In the genomic region with DNA sequence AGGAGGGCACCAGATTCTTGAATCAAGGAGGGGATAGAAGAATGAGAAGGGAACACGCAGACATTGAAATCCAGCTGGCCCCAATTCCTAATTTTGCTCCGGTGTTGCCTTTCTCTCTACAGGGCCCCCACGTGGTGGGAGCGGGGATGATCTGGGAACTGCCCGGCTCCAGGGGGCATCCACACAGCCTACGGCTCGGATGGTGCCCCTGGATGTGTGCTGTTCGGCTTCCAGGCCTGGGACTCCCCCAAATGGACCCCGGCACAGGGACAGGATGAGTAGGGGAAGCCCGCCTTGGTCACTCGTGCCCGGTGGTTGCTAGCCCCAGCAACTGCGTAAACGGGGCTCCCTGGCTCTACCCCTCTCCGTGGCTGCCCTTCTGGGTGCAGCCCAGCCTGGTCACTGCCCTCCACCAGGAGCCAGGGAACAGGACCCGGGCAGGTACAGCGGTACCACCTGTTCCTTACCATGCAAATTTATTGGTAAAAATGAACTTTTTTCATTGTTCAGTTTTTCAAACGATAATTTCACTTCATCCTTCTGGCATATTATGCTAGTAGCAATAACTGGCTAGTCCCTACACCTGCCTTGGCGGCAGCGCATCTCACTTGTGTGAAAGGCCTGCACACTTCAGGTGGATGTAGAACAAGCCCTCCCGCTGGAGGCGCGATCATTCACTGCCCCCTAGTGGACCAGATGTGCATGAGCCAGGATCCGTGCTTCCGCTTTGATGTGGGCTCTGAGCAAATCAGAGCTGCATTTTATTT, we compare ENCODE assay signal across 8 cellular contexts.
DNase-seq lines count a peak whose midpoint lies in the region; ATAC-seq and TF ChIP-seq lines count a peak whose summit lies in the region.

No MANE protein-coding gene starts in this region.

- TF ChIP-seq CTCF in AG09319 (IDR thresholded peaks at IDR 0.05; ENCODE audit: low read depth, low read length) (peak; percentile 97), cardiac fibroblast (IDR thresholded peaks at IDR 0.05; ENCODE audit: low read depth, low read length) (peak; percentile 94)

- peak; percentile 49 for DNase-seq in AG09319 (ENCODE audit: extremely low read depth, low read depth)
- peak; percentile 14 to 62 for DNase-seq in NCI-H446 (lab: John Stamatoyannopoulos, UW)
- peak; percentile 86 to 87 for DNase-seq in cardiac fibroblast (ENCODE audit: low read depth in 2 of 2)
- peak; percentile 84 for DNase-seq in kidney tubule cell (ENCODE audit: low spot score)
- DNase-seq in stimulated activated CD4-positive, alpha-beta T cell treated with anti-CD3 and anti-CD28 coated beads, Interleukin-2, amount 100 ng/mL, for 48 hours, result peak; percentile 81 to 82

- ATAC-seq in GM18907 (IDR thresholded peaks at IDR 0.05; ENCODE audit: unreplicated experiment), result peak; percentile 78
- ATAC-seq in HG03135 (IDR thresholded peaks at IDR 0.05; ENCODE audit: unreplicated experiment), result peak; percentile 86
- peak; percentile 64 to 67 for ATAC-seq in activated CD4-positive, CD25-positive, alpha-beta regulatory T cell treated with anti-CD3 and anti-CD28 coated beads, Interleukin-2, amount 50 U/mL, for 24 hours

- no peak overlapping the region for H3K4me3 ChIP-seq in cardiac fibroblast (replicated peaks in 1 of 2; ENCODE audit: low read depth in 2 of 2, low read length in 2 of 2)
